ENCODE assay signal across 10 cellular contexts in genomic region chr13:101757446-101758039, GRCh38.
A peak's percentile ranks its signal among the peaks of the same experiment; 100 is the strongest.
DNase-seq lines count a peak whose midpoint lies in the region; ATAC-seq, FAIRE-seq and TF ChIP-seq lines count a peak whose summit lies in the region.
"Had no signal": no experiment of that assay in that cellular context is flagged by ENCODE, and none has a peak within 500 bp of the region (broad histone marks: within the 10 kb centered on the region; RNA-seq: fewer than 3 reads in every experiment).

No MANE protein-coding gene starts in this region.

- peak; percentile 27 for DNase-seq in AG09319 (ENCODE audit: extremely low read depth, low read depth)
- peak; percentile 43 for DNase-seq in NCI-H187 treated with DMSO at 0.1 percent for 48 hours (lab: John Stamatoyannopoulos, UW)
- peak; percentile 43 for DNase-seq in astrocyte of the cerebellum (ENCODE audit: low read depth)
- peak; percentile 29 for DNase-seq in iPS-NIHi11 (ENCODE audit: low spot score)
- DNase-seq in urothelium cell line (ENCODE audit: low spot score), result peak; percentile 18
- DNase-seq in sigmoid colon, result no peak

- no peak for TF ChIP-seq EP300 in sigmoid colon (IDR thresholded peaks at IDR 0.05)

- intact Hi-C loops in sigmoid colon (cut with DNase I), result no loop called here

- H3K27ac ChIP-seq in sigmoid colon, result no peak overlapping the region
- H3K27ac ChIP-seq: epithelial cell of prostate, thoracic aorta had no signal

- no peaks in the 10 kb centered on the region for H3K27me3 ChIP-seq in sigmoid colon

- ATAC-seq in GM18511 (IDR thresholded peaks at IDR 0.05; ENCODE audit: unreplicated experiment) (peak; percentile 93), HG02885 (IDR thresholded peaks at IDR 0.05; ENCODE audit: poor library complexity, unreplicated experiment) (peak; percentile 90)

- TF ChIP-seq CTCF in AG09319 (IDR thresholded peaks at IDR 0.05; ENCODE audit: low read depth, low read length) (peak; percentile 54), astrocyte of the cerebellum (IDR thresholded peaks at IDR 0.05; ENCODE audit: low read depth, low read length, missing control alignments) (peak; percentile 43), sigmoid colon (IDR thresholded peaks at IDR 0.05) (no peak)

- H3K9me3 ChIP-seq in sigmoid colon, result no peaks in the 10 kb centered on the region
- H3K9me3 ChIP-seq: thoracic aorta had no signal

- H3K4me3 ChIP-seq in astrocyte of the cerebellum (ENCODE audit: low read depth, low read length) (no peak overlapping the region), sigmoid colon (no peak overlapping the region)
- H3K4me3 ChIP-seq: thoracic aorta had no signal

- WGBS in sigmoid colon, 2 donors, result 4 to 12% methylated on average over 1 of the region's 1 CpG

- no peak for FAIRE-seq in urothelium cell line (lab: Jason Lieb, UNC)

- H3K36me3 ChIP-seq in sigmoid colon, result no peaks in the 10 kb centered on the region
- H3K36me3 ChIP-seq: thoracic aorta had no signal

- H3K4me1 ChIP-seq in sigmoid colon, result no peaks in the 10 kb centered on the region

- no peak for TF ChIP-seq POLR2A in sigmoid colon (IDR thresholded peaks at IDR 0.05)

- in situ Hi-C loops in astrocyte of the cerebellum (cut with HindIII; ENCODE audit: low sequenced_read_pairs), result loop anchor here (25.0 kb wide), 1 partner anchor 620 kb away; no protein-coding TSS in a partner anchor

Comparison
In these comparisons a context has a peak if more than half of its experiments do, and no peak if none do; other contexts are left out.
1. CTCF ChIP-seq: peak in AG09319 (single experiment) and astrocyte of the cerebellum (single experiment); none in sigmoid colon (0 of 4).